20 cellular contexts compared by ENCODE assay signal in genomic region chr3:131973731-131974130, GRCh38.
"Had no signal": no experiment of that assay in that cellular context is flagged by ENCODE, and none has a peak within 500 bp of the region (broad histone marks: within the 10 kb centered on the region; RNA-seq: fewer than 3 reads in every experiment).

No MANE protein-coding gene starts in this region.

- H3K79me2 ChIP-seq: hepatocyte had no signal

- H3K4me3 ChIP-seq: hepatocyte, skin epidermis had no signal

- H3K4me3 Mint-ChIP-seq: activated CD4-positive, alpha-beta T cell treated with anti-CD3 and anti-CD28 coated beads, Interleukin-2, amount 10 ng/mL, durations not matched to agents 7 days and 5 days; activated naive CD8-positive, alpha-beta T cell; activated T-cell treated with anti-CD3 and anti-CD28 coated beads, Interleukin-2, amount 50 U/mL, for 72 hours; memory B cell; natural killer cell treated with Interleukin-12 subunit alpha and Interleukin-12 subunit beta and Interleukin-15 and Interleukin-18, amount 100 ng/mL, for 72 hours had no signal

- DNase-seq: activated CD4-positive, alpha-beta T cell treated with anti-CD3 and anti-CD28 coated beads, Interleukin-2, amount 10 ng/mL, durations not matched to agents 7 days and 5 days; activated CD4-positive, CD25-positive, alpha-beta regulatory T cell; activated CD8-positive, alpha-beta memory T cell treated with anti-CD3 and anti-CD28 coated beads, Interleukin-2, amount 50 U/mL, for 48 hours; activated gamma-delta T cell; activated T-cell treated with anti-CD3 and anti-CD28 coated beads, Interleukin-2, amount 50 U/mL, for 72 hours; amygdala; erythroblast; kidney; left ventricle myocardium superior; occipital lobe; right cardiac atrium; stimulated activated CD4-positive, alpha-beta T cell treated with anti-CD3 and anti-CD28 coated beads, Interleukin-4, amount 100 ng/mL, for 4 hours; stimulated activated CD8-positive, alpha-beta memory T cell treated with anti-CD3 and anti-CD28 coated beads, Interleukin-4, amount 100 ng/mL, for 48 hours; stimulated activated naive CD4-positive, alpha-beta T cell treated with Interleukin-2 at 50 U/mL for 16 hours had no signal

- ATAC-seq: activated T-cell treated with anti-CD3 and anti-CD28 coated beads, Interleukin-2, amount 50 U/mL, for 72 hours; left ventricle myocardium superior; natural killer cell treated with Interleukin-12 subunit alpha and Interleukin-12 subunit beta and Interleukin-15 and Interleukin-18, amount 100 ng/mL, for 72 hours; right cardiac atrium had no signal

- H3K27ac Mint-ChIP-seq: activated CD4-positive, alpha-beta T cell treated with anti-CD3 and anti-CD28 coated beads, Interleukin-2, amount 10 ng/mL, durations not matched to agents 7 days and 5 days; activated naive CD8-positive, alpha-beta T cell; activated T-cell treated with anti-CD3 and anti-CD28 coated beads, Interleukin-2, amount 50 U/mL, for 72 hours; memory B cell; natural killer cell treated with Interleukin-12 subunit alpha and Interleukin-12 subunit beta and Interleukin-15 and Interleukin-18, amount 100 ng/mL, for 72 hours; progenitor cell of endocrine pancreas had no signal

- H3K27ac ChIP-seq: hepatocyte, skin epidermis had no signal

- H3K4me1 Mint-ChIP-seq: activated CD4-positive, alpha-beta T cell treated with anti-CD3 and anti-CD28 coated beads, Interleukin-2, amount 10 ng/mL, durations not matched to agents 7 days and 5 days; memory B cell had no signal

- H3K4me2 ChIP-seq: hepatocyte had no signal

- H2AFZ ChIP-seq: hepatocyte had no signal

- H3K36me3 Mint-ChIP-seq: activated naive CD8-positive, alpha-beta T cell; memory B cell; natural killer cell treated with Interleukin-12 subunit alpha and Interleukin-12 subunit beta and Interleukin-15 and Interleukin-18, amount 100 ng/mL, for 72 hours had no signal

- H3K27me3 Mint-ChIP-seq: activated CD4-positive, alpha-beta T cell treated with anti-CD3 and anti-CD28 coated beads, Interleukin-2, amount 10 ng/mL, durations not matched to agents 7 days and 5 days; activated naive CD8-positive, alpha-beta T cell; memory B cell; natural killer cell treated with Interleukin-12 subunit alpha and Interleukin-12 subunit beta and Interleukin-15 and Interleukin-18, amount 100 ng/mL, for 72 hours; progenitor cell of endocrine pancreas had no signal

- H3K27me3 ChIP-seq: hepatocyte had no signal
